8 cellular contexts compared by ENCODE assay signal in the genomic region with DNA sequence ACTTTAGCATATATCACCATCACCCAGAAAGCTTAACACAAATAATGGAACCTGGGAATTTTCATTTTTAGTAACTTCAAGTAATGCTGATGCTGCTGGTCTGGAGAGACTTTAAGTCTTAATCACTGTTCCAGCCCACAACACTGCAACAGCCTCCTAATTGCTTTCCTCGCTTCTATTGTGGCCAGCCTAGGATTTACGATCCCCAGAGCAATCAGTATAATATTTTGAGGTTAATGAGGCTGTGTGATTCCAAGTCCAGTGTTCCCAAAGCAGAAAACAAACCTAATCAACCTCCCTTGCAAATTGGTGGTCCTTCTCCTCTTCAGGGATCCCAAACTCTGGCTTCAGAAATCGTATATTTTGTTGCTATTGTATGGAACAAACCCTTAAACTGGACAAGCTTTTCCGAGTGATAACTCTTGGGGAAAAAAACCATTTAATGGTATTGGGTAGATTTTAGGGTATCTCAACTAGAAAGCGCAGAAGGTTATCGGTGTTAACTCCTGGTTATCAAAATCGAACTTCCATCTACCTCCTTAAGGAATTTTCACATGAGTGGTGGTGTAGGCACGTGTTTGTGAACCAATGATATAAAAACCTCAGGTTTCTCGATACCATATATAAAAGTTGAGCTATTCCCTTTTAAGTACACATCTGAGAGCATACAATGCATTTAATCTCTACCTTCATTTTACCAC. TPM values are rescaled to one million over a fixed set of nuclear protein-coding genes. Genes with fewer than 3 reads are reported as not detected.
DNase-seq lines count a peak whose midpoint lies in the region; ATAC-seq, FAIRE-seq and TF ChIP-seq lines count a peak whose summit lies in the region.

No MANE protein-coding gene starts in this region.

- H3K4me3 ChIP-seq in kidney (ENCODE audit: low read length in 2 of 2) (peak overlapping the region; percentile 58 to 71), suprapubic skin (peak overlapping the region; percentile 52)

- H3K4me1 ChIP-seq in kidney (ENCODE audit: control insufficient read depth in 1 of 2, insufficient read depth in 1 of 2, low read depth in 1 of 2, low read length in 2 of 2) = peaks cover 13 to 17% of the 10 kb centered on the region in 2 donors
- H3K4me1 ChIP-seq in suprapubic skin = peaks cover 47% of the 10 kb centered on the region

- H3K27ac ChIP-seq in kidney (ENCODE audit: low read depth in 2 of 2, low read length in 2 of 2) (no peak overlapping the region), suprapubic skin (no peak overlapping the region)

- no peak for ATAC-seq in HG03469 (IDR thresholded peaks at IDR 0.05; ENCODE audit: unreplicated experiment)
- ATAC-seq in HG03159 (IDR thresholded peaks at IDR 0.05; ENCODE audit: unreplicated experiment) = no peak

- peaks cover 43% of the 10 kb centered on the region for H3K36me3 Mint-ChIP-seq in activated CD4-positive, alpha-beta T cell treated with anti-CD3 and anti-CD28 coated beads, Interleukin-2, amount 10 ng/mL, durations not matched to agents 7 days and 5 days (ENCODE audit: low read depth)
- peaks cover 31% of the 10 kb centered on the region for H3K36me3 Mint-ChIP-seq in activated T-helper 1 cell treated with anti-CD3 and anti-CD28 coated beads, Interleukin-12 subunit alpha, Interleukin-12 subunit beta, Interleukin-2, Interleukin-4 antibody, amounts not matched to agents 30 ng/mL and 10 ng/mL and 1 ng/mL, durations not matched to agents 14 hours and 24 hours and 36 hours (ENCODE audit: low read depth)

- POLR2A ChIA-PET in activated CD4-positive, alpha-beta T cell treated with anti-CD3 and anti-CD28 coated beads, Interleukin-2, amount 10 ng/mL, durations not matched to agents 7 days and 5 days (lab: Charles Lee) = interaction anchor here (2.0 to 2.6 kb wide), 2 partner anchors 35 to 38 kb away, joined by 6 to 27 read pairs; a partner anchor contains a TSS

- no peak for FAIRE-seq in kidney (lab: Jason Lieb, UNC)

- no peak for TF ChIP-seq CTCF in kidney (IDR thresholded peaks at IDR 0.05; ENCODE audit: borderline replicate concordance, extremely low read depth, insufficient read depth)
- TF ChIP-seq CTCF in suprapubic skin (IDR thresholded peaks at IDR 0.05) = no peak

- no peaks in the 10 kb centered on the region for H3K27me3 ChIP-seq in suprapubic skin

- H3K36me3 ChIP-seq in kidney (ENCODE audit: control insufficient read depth in 1 of 2, insufficient read depth in 2 of 2, low read length in 2 of 2) = no peaks in the 10 kb centered on the region
- no peaks in the 10 kb centered on the region for H3K36me3 ChIP-seq in suprapubic skin

- peak overlapping the region; percentile 95 for H3K27ac Mint-ChIP-seq in activated CD4-positive, alpha-beta T cell treated with anti-CD3 and anti-CD28 coated beads, Interleukin-2, amount 10 ng/mL, durations not matched to agents 7 days and 5 days
- peak overlapping the region; percentile 90 for H3K27ac Mint-ChIP-seq in activated T-helper 1 cell treated with anti-CD3 and anti-CD28 coated beads, Interleukin-12 subunit alpha, Interleukin-12 subunit beta, Interleukin-2, Interleukin-4 antibody, amounts not matched to agents 30 ng/mL and 10 ng/mL and 1 ng/mL, durations not matched to agents 14 hours and 24 hours and 36 hours

- CTCF ChIA-PET in activated CD4-positive, alpha-beta T cell treated with anti-CD3 and anti-CD28 coated beads, Interleukin-2, amount 10 ng/mL, durations not matched to agents 7 days and 5 days (lab: Charles Lee) = interaction anchor here (0.6 to 1.6 kb wide), 3 partner anchors 38 to 1163 kb away, joined by 3 to 6 read pairs (median 4); a partner anchor contains a TSS

- no peak for TF ChIP-seq POLR2A in suprapubic skin (IDR thresholded peaks at IDR 0.05)

- H3K9me3 ChIP-seq in kidney (ENCODE audit: control insufficient read depth in 1 of 2, low read length in 2 of 2) = no peaks in the 10 kb centered on the region
- H3K9me3 ChIP-seq in suprapubic skin = no peaks in the 10 kb centered on the region

- H3K27me3 Mint-ChIP-seq in activated CD4-positive, alpha-beta T cell treated with anti-CD3 and anti-CD28 coated beads, Interleukin-2, amount 10 ng/mL, durations not matched to agents 7 days and 5 days = no peaks in the 10 kb centered on the region
- no peaks in the 10 kb centered on the region for H3K27me3 Mint-ChIP-seq in activated T-helper 1 cell treated with anti-CD3 and anti-CD28 coated beads, Interleukin-12 subunit alpha, Interleukin-12 subunit beta, Interleukin-2, Interleukin-4 antibody, amounts not matched to agents 30 ng/mL and 10 ng/mL and 1 ng/mL, durations not matched to agents 14 hours and 24 hours and 36 hours (ENCODE audit: insufficient read depth)

- H3K4me3 Mint-ChIP-seq in activated CD4-positive, alpha-beta T cell treated with anti-CD3 and anti-CD28 coated beads, Interleukin-2, amount 10 ng/mL, durations not matched to agents 7 days and 5 days = peak overlapping the region; percentile 89
- H3K4me3 Mint-ChIP-seq in activated T-helper 1 cell treated with anti-CD3 and anti-CD28 coated beads, Interleukin-12 subunit alpha, Interleukin-12 subunit beta, Interleukin-2, Interleukin-4 antibody, amounts not matched to agents 30 ng/mL and 10 ng/mL and 1 ng/mL, durations not matched to agents 14 hours and 24 hours and 36 hours = peak overlapping the region; percentile 89

- H3K9me3 Mint-ChIP-seq in activated CD4-positive, alpha-beta T cell treated with anti-CD3 and anti-CD28 coated beads, Interleukin-2, amount 10 ng/mL, durations not matched to agents 7 days and 5 days = no peaks in the 10 kb centered on the region
- H3K9me3 Mint-ChIP-seq in activated T-helper 1 cell treated with anti-CD3 and anti-CD28 coated beads, Interleukin-12 subunit alpha, Interleukin-12 subunit beta, Interleukin-2, Interleukin-4 antibody, amounts not matched to agents 30 ng/mL and 10 ng/mL and 1 ng/mL, durations not matched to agents 14 hours and 24 hours and 36 hours = no peaks in the 10 kb centered on the region

- WGBS in suprapubic skin = 29% methylated on average over 9 of the region's 9 CpGs

- no peak for TF ChIP-seq EP300 in suprapubic skin (IDR thresholded peaks at IDR 0.05)

- peak overlapping the region; percentile 70 to 76 for H3K9ac ChIP-seq in kidney (ENCODE audit: low read length in 2 of 2)

- peaks cover 52% of the 10 kb centered on the region for H3K4me1 Mint-ChIP-seq in activated CD4-positive, alpha-beta T cell treated with anti-CD3 and anti-CD28 coated beads, Interleukin-2, amount 10 ng/mL, durations not matched to agents 7 days and 5 days
- peaks cover 57% of the 10 kb centered on the region for H3K4me1 Mint-ChIP-seq in activated T-helper 1 cell treated with anti-CD3 and anti-CD28 coated beads, Interleukin-12 subunit alpha, Interleukin-12 subunit beta, Interleukin-2, Interleukin-4 antibody, amounts not matched to agents 30 ng/mL and 10 ng/mL and 1 ng/mL, durations not matched to agents 14 hours and 24 hours and 36 hours (ENCODE audit: low read depth)

- peak; percentile 6 for DNase-seq in activated CD4-positive, alpha-beta T cell treated with anti-CD3 and anti-CD28 coated beads, Interleukin-2, amount 10 ng/mL, durations not matched to agents 7 days and 5 days
- no peak for DNase-seq in activated CD4-positive, alpha-beta T cell treated with anti-CD3 and anti-CD28 coated beads, Interleukin-2, amount 50 U/mL, for 4 hours
- DNase-seq in activated T-helper 1 cell treated with anti-CD3 and anti-CD28 coated beads, Interleukin-12 subunit alpha, Interleukin-12 subunit beta, Interleukin-2, Interleukin-4 antibody, amounts not matched to agents 30 ng/mL and 10 ng/mL and 1 ng/mL, durations not matched to agents 14 hours and 24 hours and 36 hours (ENCODE audit: low spot score) = peak; percentile 0
- DNase-seq in kidney (no peak), suprapubic skin (ENCODE audit: low spot score in 2 of 2) (no peak), OCI-M2 (lab: John Stamatoyannopoulos, UW; ENCODE audit: unreplicated experiment) (no peak)

- intact Hi-C loops in activated T-helper 1 cell treated with anti-CD3 and anti-CD28 coated beads, Interleukin-12 subunit alpha, Interleukin-12 subunit beta, Interleukin-2, Interleukin-4 antibody, amounts not matched to agents 30 ng/mL and 10 ng/mL and 1 ng/mL, durations not matched to agents 14 hours and 24 hours and 36 hours (cut with micrococcal nuclease) = no loop called here
- intact Hi-C loops in kidney (cut with DNase I) = no loop called here

RNA-seq across cellular contexts. Expression of gene BOLA1, which starts 50.0 kb away (rescaled TPM):
- total RNA-seq in activated CD4-positive, alpha-beta T cell treated with anti-CD3 and anti-CD28 coated beads, Interleukin-2, amount 10 ng/mL, durations not matched to agents 7 days and 5 days = 10 to 100 TPM; 20.3 to 20.6 TPM
- total RNA-seq in activated T-helper 1 cell treated with anti-CD3 and anti-CD28 coated beads, Interleukin-12 subunit alpha, Interleukin-12 subunit beta, Interleukin-2, Interleukin-4 antibody, amounts not matched to agents 30 ng/mL and 10 ng/mL and 1 ng/mL, durations not matched to agents 14 hours and 24 hours and 36 hours = 23.9 and 24.3 TPM in 2 replicates
- total RNA-seq in kidney (14.3 TPM), suprapubic skin (10 to 100 TPM; 21.7 to 42.1 (median 33.1) TPM)
- polyA plus RNA-seq in kidney (ENCODE audit: insufficient read depth, low read depth, low replicate concordance) = 44.0 TPM

Comparison
In these comparisons a context has a peak if more than half of its experiments do, and no peak if none do; other contexts are left out.
1. DNase-seq: peak in activated CD4-positive, alpha-beta T cell treated with anti-CD3 and anti-CD28 coated beads, Interleukin-2, amount 10 ng/mL, durations not matched to agents 7 days and 5 days (single experiment) and activated T-helper 1 cell treated with anti-CD3 and anti-CD28 coated beads, Interleukin-12 subunit alpha, Interleukin-12 subunit beta, Interleukin-2, Interleukin-4 antibody, amounts not matched to agents 30 ng/mL and 10 ng/mL and 1 ng/mL, durations not matched to agents 14 hours and 24 hours and 36 hours (single experiment); none in activated CD4-positive, alpha-beta T cell treated with anti-CD3 and anti-CD28 coated beads, Interleukin-2, amount 50 U/mL, for 4 hours (0 of 2), kidney (single experiment), suprapubic skin (0 of 2) and OCI-M2 (single experiment).